In the genomic region with DNA sequence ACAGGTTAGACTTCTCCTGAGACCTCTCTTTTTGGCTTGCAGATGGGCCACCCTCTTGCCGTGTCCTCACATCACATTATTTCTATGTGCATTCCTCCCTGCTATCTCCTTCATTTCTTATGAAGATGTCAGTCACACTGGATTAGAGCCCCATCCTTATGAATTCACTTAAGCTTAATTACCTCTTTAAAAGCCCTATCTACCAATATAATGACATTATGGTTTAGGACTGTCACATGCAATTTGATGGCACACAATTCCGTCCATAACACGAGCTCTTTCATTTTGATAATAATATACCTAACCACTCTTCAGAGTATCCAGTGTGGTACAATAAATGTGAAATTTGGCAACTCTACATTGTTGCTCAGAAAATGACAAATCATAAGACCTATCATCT, we compare ENCODE assay signal across 27 cellular contexts.
"Had no signal": no experiment of that assay in that cellular context is flagged by ENCODE, and none has a peak within 500 bp of the region (broad histone marks: within the 10 kb centered on the region; RNA-seq: fewer than 3 reads in every experiment).

No MANE protein-coding gene starts in this region.

- DNase-seq: occipital lobe; ovary; posterior cingulate gyrus; psoas muscle; right cardiac atrium; right lobe of liver; sigmoid colon; small intestine; stimulated activated CD4-positive, alpha-beta T cell treated with anti-CD3 and anti-CD28 coated beads, Interleukin-15, amount 100 ng/mL, for 24 hours; stimulated activated CD4-positive, alpha-beta T cell treated with anti-CD3 and anti-CD28 coated beads, Interleukin-2, amount 100 ng/mL, for 24 hours; stimulated activated CD4-positive, alpha-beta T cell treated with anti-CD3 and anti-CD28 coated beads, Interleukin-2, amount 100 ng/mL, for 48 hours; stimulated activated CD4-positive, alpha-beta T cell treated with anti-CD3 and anti-CD28 coated beads, Interleukin-4, amount 100 ng/mL, for 24 hours; stimulated activated naive B cell treated with anti-CD40 and anti-IgM and Interleukin-4, amounts not matched to agents 10 μg/mL and 1 μg/mL and 100 μg/mL, for 72 hours; stimulated activated naive CD4-positive, alpha-beta T cell treated with Interleukin-2 at 50 U/mL for 16 hours; stomach; thyroid gland; trophoblast cell; upper lobe of left lung had no signal

- H3K27me3 ChIP-seq: neural progenitor cell, ovary, right lobe of liver, sigmoid colon, stomach, thyroid gland, tibial nerve, upper lobe of left lung, vagina had no signal

- H3K4me3 ChIP-seq: neural progenitor cell, ovary, psoas muscle, right lobe of liver, sigmoid colon, stomach, thoracic aorta, thyroid gland, tibial nerve, upper lobe of left lung, vagina had no signal

- H3K9me3 ChIP-seq: ovary, psoas muscle, right lobe of liver, sigmoid colon, stomach, thoracic aorta, thyroid gland, tibial nerve, upper lobe of left lung, vagina had no signal

- H3K4me3 Mint-ChIP-seq: nephron; neural progenitor cell; stimulated activated effector memory CD8-positive, alpha-beta T cell treated with anti-CD3 and anti-CD28 coated beads, Interleukin-12 subunit alpha, Interleukin-12 subunit beta, amount 100 ng/mL, for 72 hours; stimulated activated naive B cell treated with anti-CD40 and anti-IgM and Interleukin-4, amounts not matched to agents 10 μg/mL and 1 μg/mL and 100 μg/mL, for 72 hours; stimulated activated naive CD8-positive, alpha-beta T cell treated with anti-CD3 and anti-CD28 coated beads, Interleukin-15, Interleukin-2, amounts not matched to agents 100 ng/mL and 50 ng/mL, for 24 hours had no signal

- H2AFZ ChIP-seq: neural progenitor cell, parathyroid adenoma had no signal

- H3K27ac ChIP-seq: neural progenitor cell, ovary, parathyroid adenoma, psoas muscle, right lobe of liver, sigmoid colon, stomach, thoracic aorta, thyroid gland, tibial nerve, upper lobe of left lung, vagina had no signal

- H3K79me2 ChIP-seq: parathyroid adenoma had no signal

- H3K9me3 Mint-ChIP-seq: nephron, neural progenitor cell had no signal

- H3K4me1 ChIP-seq: neural progenitor cell, parathyroid adenoma, psoas muscle, right lobe of liver, sigmoid colon, stomach, thyroid gland, tibial nerve, upper lobe of left lung, vagina had no signal

- H3K4me2 ChIP-seq: neural progenitor cell had no signal

- H3K27ac Mint-ChIP-seq: nephron; neural progenitor cell; progenitor cell of endocrine pancreas; stimulated activated effector memory CD8-positive, alpha-beta T cell treated with anti-CD3 and anti-CD28 coated beads, Interleukin-12 subunit alpha, Interleukin-12 subunit beta, amount 100 ng/mL, for 72 hours; stimulated activated naive B cell treated with anti-CD40 and anti-IgM and Interleukin-4, amounts not matched to agents 10 μg/mL and 1 μg/mL and 100 μg/mL, for 72 hours; stimulated activated naive CD8-positive, alpha-beta T cell treated with anti-CD3 and anti-CD28 coated beads, Interleukin-15, Interleukin-2, amounts not matched to agents 100 ng/mL and 50 ng/mL, for 24 hours had no signal

- H3K4me1 Mint-ChIP-seq: nephron; neural progenitor cell; stimulated activated effector memory CD8-positive, alpha-beta T cell treated with anti-CD3 and anti-CD28 coated beads, Interleukin-12 subunit alpha, Interleukin-12 subunit beta, amount 100 ng/mL, for 72 hours; stimulated activated naive B cell treated with anti-CD40 and anti-IgM and Interleukin-4, amounts not matched to agents 10 μg/mL and 1 μg/mL and 100 μg/mL, for 72 hours had no signal

- H3K36me3 Mint-ChIP-seq: neural progenitor cell; stimulated activated effector memory CD8-positive, alpha-beta T cell treated with anti-CD3 and anti-CD28 coated beads, Interleukin-12 subunit alpha, Interleukin-12 subunit beta, amount 100 ng/mL, for 72 hours; stimulated activated naive B cell treated with anti-CD40 and anti-IgM and Interleukin-4, amounts not matched to agents 10 μg/mL and 1 μg/mL and 100 μg/mL, for 72 hours had no signal

- H3K36me3 ChIP-seq: neural progenitor cell, ovary, right lobe of liver, sigmoid colon, stomach, thoracic aorta, thyroid gland, tibial nerve, upper lobe of left lung, vagina had no signal

- H3K9ac ChIP-seq: neural progenitor cell, parathyroid adenoma had no signal

- H3K27me3 Mint-ChIP-seq: progenitor cell of endocrine pancreas; stimulated activated naive B cell treated with anti-CD40 and anti-IgM and Interleukin-4, amounts not matched to agents 10 μg/mL and 1 μg/mL and 100 μg/mL, for 72 hours; stimulated activated naive CD8-positive, alpha-beta T cell treated with anti-CD3 and anti-CD28 coated beads, Interleukin-15, Interleukin-2, amounts not matched to agents 100 ng/mL and 50 ng/mL, for 24 hours had no signal

- ATAC-seq: psoas muscle; right cardiac atrium; right lobe of liver; stimulated activated effector memory CD8-positive, alpha-beta T cell treated with anti-CD3 and anti-CD28 coated beads, Interleukin-12 subunit alpha, Interleukin-12 subunit beta, amount 100 ng/mL, for 72 hours; stimulated activated naive B cell treated with anti-CD40 and anti-IgM and Interleukin-4, amounts not matched to agents 10 μg/mL and 1 μg/mL and 100 μg/mL, for 72 hours had no signal
